8 cellular contexts compared by ENCODE assay signal in the genomic region with DNA sequence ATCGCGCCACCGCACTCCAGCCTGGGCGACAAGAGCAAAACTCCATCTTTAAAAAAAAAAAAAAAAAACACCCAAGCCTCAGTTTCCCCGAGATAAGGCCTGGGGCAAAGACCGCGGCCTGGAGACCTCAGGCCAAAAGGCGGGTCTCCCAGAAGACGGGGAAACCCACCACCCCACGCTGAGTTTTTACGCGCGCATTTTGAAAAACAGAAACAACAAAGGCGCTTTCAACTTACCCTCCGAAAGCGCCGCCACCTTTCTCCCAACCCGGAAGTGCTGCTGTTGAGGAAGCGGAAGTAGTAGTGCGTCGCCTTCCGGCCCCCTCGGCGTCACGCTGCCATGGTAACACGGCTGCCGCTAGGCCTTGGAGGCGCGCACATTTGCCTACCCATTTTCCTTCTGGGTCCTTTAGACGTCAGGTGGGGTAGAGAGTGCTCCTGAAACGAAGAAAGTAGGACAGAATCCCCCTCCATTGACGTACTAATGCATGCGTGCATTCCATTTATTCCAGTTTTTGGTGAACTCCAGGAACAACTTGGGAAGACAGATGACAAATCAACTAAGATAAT. TPM values are rescaled to one million over a fixed set of nuclear protein-coding genes. Genes with fewer than 3 reads are reported as not detected.
DNase-seq lines count a peak whose midpoint lies in the region; ATAC-seq and TF ChIP-seq lines count a peak whose summit lies in the region.

A gene with protein sequence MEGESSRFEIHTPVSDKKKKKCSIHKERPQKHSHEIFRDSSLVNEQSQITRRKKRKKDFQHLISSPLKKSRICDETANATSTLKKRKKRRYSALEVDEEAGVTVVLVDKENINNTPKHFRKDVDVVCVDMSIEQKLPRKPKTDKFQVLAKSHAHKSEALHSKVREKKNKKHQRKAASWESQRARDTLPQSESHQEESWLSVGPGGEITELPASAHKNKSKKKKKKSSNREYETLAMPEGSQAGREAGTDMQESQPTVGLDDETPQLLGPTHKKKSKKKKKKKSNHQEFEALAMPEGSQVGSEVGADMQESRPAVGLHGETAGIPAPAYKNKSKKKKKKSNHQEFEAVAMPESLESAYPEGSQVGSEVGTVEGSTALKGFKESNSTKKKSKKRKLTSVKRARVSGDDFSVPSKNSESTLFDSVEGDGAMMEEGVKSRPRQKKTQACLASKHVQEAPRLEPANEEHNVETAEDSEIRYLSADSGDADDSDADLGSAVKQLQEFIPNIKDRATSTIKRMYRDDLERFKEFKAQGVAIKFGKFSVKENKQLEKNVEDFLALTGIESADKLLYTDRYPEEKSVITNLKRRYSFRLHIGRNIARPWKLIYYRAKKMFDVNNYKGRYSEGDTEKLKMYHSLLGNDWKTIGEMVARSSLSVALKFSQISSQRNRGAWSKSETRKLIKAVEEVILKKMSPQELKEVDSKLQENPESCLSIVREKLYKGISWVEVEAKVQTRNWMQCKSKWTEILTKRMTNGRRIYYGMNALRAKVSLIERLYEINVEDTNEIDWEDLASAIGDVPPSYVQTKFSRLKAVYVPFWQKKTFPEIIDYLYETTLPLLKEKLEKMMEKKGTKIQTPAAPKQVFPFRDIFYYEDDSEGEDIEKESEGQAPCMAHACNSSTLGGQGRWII (minus strand): TSS at position 287 of the 569 bp plus-strand sequence. CDS start 4,019 bp downstream, outside the sequence.

- peaks cover 10 to 27% (median 10%) of the 10 kb centered on the region in 5 donors for H3K27me3 Mint-ChIP-seq in naive thymus-derived CD4-positive, alpha-beta T cell

- H3K4me1 Mint-ChIP-seq in naive thymus-derived CD4-positive, alpha-beta T cell = peaks cover 42 to 62% (median 55%) of the 10 kb centered on the region in 7 donors
- H3K4me1 Mint-ChIP-seq in stimulated activated effector memory CD8-positive, alpha-beta T cell treated with anti-CD3 and anti-CD28 coated beads, Interleukin-12 subunit alpha, Interleukin-12 subunit beta, amount 100 ng/mL, for 72 hours = peaks cover 59% of the 10 kb centered on the region

- H3K9me3 ChIP-seq in fibroblast of lung (ENCODE audit: control insufficient read depth, insufficient read depth, low read depth, low read length) = no peaks in the 10 kb centered on the region
- no peaks in the 10 kb centered on the region for H3K9me3 ChIP-seq in naive thymus-derived CD4-positive, alpha-beta T cell (ENCODE audit: control insufficient read depth in 2 of 3, low read length in 3 of 3)

- intact Hi-C loops in naive thymus-derived CD4-positive, alpha-beta T cell (cut with micrococcal nuclease) = loop anchor here (1.0 to 10.0 kb wide), 10 partner anchors 51 to 1692 kb away; a partner anchor contains a TSS

- no peaks in the 10 kb centered on the region for H4K20me1 ChIP-seq in fibroblast of lung (ENCODE audit: control insufficient read depth, extremely low read depth, insufficient read depth, low read length)

- peak within 1 kb of the TSS; percentile 70 for H3K27ac ChIP-seq in fibroblast of lung (ENCODE audit: insufficient read depth, low read length)
- H3K27ac ChIP-seq in naive thymus-derived CD4-positive, alpha-beta T cell (ENCODE audit: low read depth, low read length) = peak within 1 kb of the TSS; percentile 74

- peak within 1 kb of the TSS; percentile 77 to 97 (median 92) for H3K4me3 Mint-ChIP-seq in naive thymus-derived CD4-positive, alpha-beta T cell
- peak within 1 kb of the TSS; percentile 75 for H3K4me3 Mint-ChIP-seq in stimulated activated effector memory CD8-positive, alpha-beta T cell treated with anti-CD3 and anti-CD28 coated beads, Interleukin-12 subunit alpha, Interleukin-12 subunit beta, amount 100 ng/mL, for 72 hours

- H3K4me2 ChIP-seq in fibroblast of lung (ENCODE audit: extremely low read depth, insufficient read depth, low read length) = peak within 1 kb of the TSS; percentile 97

- ATAC-seq in naive thymus-derived CD4-positive, alpha-beta T cell = peak; percentile 89
- peak; percentile 94 for ATAC-seq in stimulated activated effector memory CD8-positive, alpha-beta T cell treated with anti-CD3 and anti-CD28 coated beads, Interleukin-12 subunit alpha, Interleukin-12 subunit beta, amount 100 ng/mL, for 72 hours

- TF ChIP-seq CTCF in LNCaP clone FGC (IDR thresholded peaks at IDR 0.05; ENCODE audit: control insufficient read depth, extremely low read depth, insufficient read depth) (no peak), fibroblast of lung (conservative IDR thresholded peaks at IDR 0.05 in 1 of 2, IDR thresholded peaks at IDR 0.05 in 1 of 2; ENCODE audit: low read depth in 1 of 2, low read length in 2 of 2) (no peak)

- peak within 1 kb of the TSS; percentile 48 for H3K9ac ChIP-seq in fibroblast of lung (ENCODE audit: insufficient read depth, low read length)

- H3K36me3 ChIP-seq in fibroblast of lung (ENCODE audit: control insufficient read depth, insufficient read depth, low read length) = no peaks in the 10 kb centered on the region
- peaks cover 2 to 17% (median 10%) of the 10 kb centered on the region in 3 experiments for H3K36me3 ChIP-seq in naive thymus-derived CD4-positive, alpha-beta T cell (ENCODE audit: control insufficient read depth in 2 of 3, insufficient read depth in 3 of 3, low read length in 3 of 3)

- H3K27me3 ChIP-seq in fibroblast of lung (ENCODE audit: control insufficient read depth, insufficient read depth, low read length) = peaks cover 2% of the 10 kb centered on the region
- peaks cover 0 to 4% of the 10 kb centered on the region in 2 donors for H3K27me3 ChIP-seq in naive thymus-derived CD4-positive, alpha-beta T cell (ENCODE audit: control insufficient read depth in 2 of 2, insufficient read depth in 2 of 2, low read length in 2 of 2)

- peaks cover 6% of the 10 kb centered on the region for H3K4me1 ChIP-seq in fibroblast of lung (ENCODE audit: control insufficient read depth, extremely low read depth, insufficient read depth, low read length)
- peaks cover 23 to 51% of the 10 kb centered on the region in 2 donors for H3K4me1 ChIP-seq in naive thymus-derived CD4-positive, alpha-beta T cell (ENCODE audit: control insufficient read depth in 2 of 2, insufficient read depth in 2 of 2, low read length in 2 of 2)

- POLR2A ChIA-PET in naive thymus-derived CD4-positive, alpha-beta T cell (lab: Charles Lee) = interaction anchor here (0.7 to 0.8 kb wide), 2 partner anchors 363 to 1109 kb away, joined by 3 read pairs; no protein-coding TSS in a partner anchor

- peak within 1 kb of the TSS; percentile 77 to 97 (median 90) for H3K27ac Mint-ChIP-seq in naive thymus-derived CD4-positive, alpha-beta T cell
- peak within 1 kb of the TSS; percentile 69 for H3K27ac Mint-ChIP-seq in stimulated activated effector memory CD8-positive, alpha-beta T cell treated with anti-CD3 and anti-CD28 coated beads, Interleukin-12 subunit alpha, Interleukin-12 subunit beta, amount 100 ng/mL, for 72 hours

- DNase-seq in DMS79 (lab: John Stamatoyannopoulos, UW) (peak; percentile 84), GOT3 (lab: John Stamatoyannopoulos, UW) (peak; percentile 38), LNCaP clone FGC (ENCODE audit: low read depth) (peak; percentile 73), RPMI7951 (ENCODE audit: low read depth) (peak; percentile 87), activated T-helper 1 cell treated with Interleukin-2 at 50 U/mL for 16 hours (ENCODE audit: low read depth) (peak; percentile 92), fibroblast of lung (ENCODE audit: low read depth in 2 of 2) (peak; percentile 86 to 90)
- peak; percentile 86 to 96 (median 93) for DNase-seq in naive thymus-derived CD4-positive, alpha-beta T cell
- peak; percentile 78 to 92 for DNase-seq in stimulated activated effector memory CD8-positive, alpha-beta T cell treated with anti-CD3 and anti-CD28 coated beads, Interleukin-12 subunit alpha, Interleukin-12 subunit beta, amount 100 ng/mL, for 72 hours (ENCODE audit: low spot score in 2 of 2)

- H3K36me3 Mint-ChIP-seq in naive thymus-derived CD4-positive, alpha-beta T cell = peaks cover 0 to 15% (median 14%) of the 10 kb centered on the region in 5 donors
- H3K36me3 Mint-ChIP-seq in stimulated activated effector memory CD8-positive, alpha-beta T cell treated with anti-CD3 and anti-CD28 coated beads, Interleukin-12 subunit alpha, Interleukin-12 subunit beta, amount 100 ng/mL, for 72 hours = peaks cover 17% of the 10 kb centered on the region

- peaks cover 0 to 2% (median 0%) of the 10 kb centered on the region in 11 donors for H3K9me3 Mint-ChIP-seq in naive thymus-derived CD4-positive, alpha-beta T cell
- no peaks in the 10 kb centered on the region for H3K9me3 Mint-ChIP-seq in stimulated activated effector memory CD8-positive, alpha-beta T cell treated with anti-CD3 and anti-CD28 coated beads, Interleukin-12 subunit alpha, Interleukin-12 subunit beta, amount 100 ng/mL, for 72 hours

- CTCF ChIA-PET in naive thymus-derived CD4-positive, alpha-beta T cell (lab: Charles Lee) = interaction anchor here (0.7 kb wide), 1 partner anchor 122 kb away, joined by 3 read pairs; no protein-coding TSS in a partner anchor

- peak within 1 kb of the TSS; percentile 75 for H3K4me3 ChIP-seq in LNCaP clone FGC (ENCODE audit: low read depth, low read length)
- H3K4me3 ChIP-seq in fibroblast of lung (replicated peaks in 1 of 4; ENCODE audit: control extremely low read depth in 1 of 4, insufficient read depth in 1 of 4, low read depth in 3 of 4, low read length in 4 of 4) = peak within 1 kb of the TSS; percentile 71 to 88 (median 78)
- H3K4me3 ChIP-seq in naive thymus-derived CD4-positive, alpha-beta T cell (ENCODE audit: low read length) = peak within 1 kb of the TSS; percentile 64

- H3K79me2 ChIP-seq in fibroblast of lung (ENCODE audit: control insufficient read depth, insufficient read depth, low read length) = peaks cover 17% of the 10 kb centered on the region

- peak within 1 kb of the TSS; percentile 98 for H2AFZ ChIP-seq in fibroblast of lung (ENCODE audit: low read length)

RNA-seq across cellular contexts. Expression of the gene that starts here (rescaled TPM):
- total RNA-seq in RPMI7951 (2014; rRNA removed; shearing (Covaris generic)) = 10.8 and 13.5 TPM in 2 replicates
- total RNA-seq in fibroblast of lung = 6.9 and 8.2 TPM in 2 replicates
- 11.6 and 13.4 TPM in 2 replicates for polyA plus RNA-seq in fibroblast of lung
- 8.6 and 10.2 TPM in 2 replicates for polyA plus RNA-seq in fibroblast of lung (2012)
- not detected in 2 replicates for polyA minus RNA-seq in fibroblast of lung (ENCODE audit: low replicate concordance)
- total RNA-seq in naive thymus-derived CD4-positive, alpha-beta T cell = 10 to 100 TPM; 10.6 to 26.0 (median 20.1) TPM
- polyA plus RNA-seq in naive thymus-derived CD4-positive, alpha-beta T cell = 1 to 10 TPM; 6.3 to 9.8 TPM

Comparison
In these comparisons a context has a peak if more than half of its experiments do, and no peak if none do; other contexts are left out.
1. Peak in every context shown above with its lines: DNase-seq, ATAC-seq, H3K4me3 ChIP-seq and H3K27ac ChIP-seq.
2. DNase-seq: peak in every context shown above with its lines; median percentile 93 in naive thymus-derived CD4-positive, alpha-beta T cell; 92 in activated T-helper 1 cell treated with Interleukin-2 at 50 U/mL for 16 hours; 88 in fibroblast of lung; 87 in RPMI7951; 85 in stimulated activated effector memory CD8-positive, alpha-beta T cell treated with anti-CD3 and anti-CD28 coated beads, Interleukin-12 subunit alpha, Interleukin-12 subunit beta, amount 100 ng/mL, for 72 hours; 84 in DMS79; 73 in LNCaP clone FGC; 38 in GOT3.